In the genomic region with DNA sequence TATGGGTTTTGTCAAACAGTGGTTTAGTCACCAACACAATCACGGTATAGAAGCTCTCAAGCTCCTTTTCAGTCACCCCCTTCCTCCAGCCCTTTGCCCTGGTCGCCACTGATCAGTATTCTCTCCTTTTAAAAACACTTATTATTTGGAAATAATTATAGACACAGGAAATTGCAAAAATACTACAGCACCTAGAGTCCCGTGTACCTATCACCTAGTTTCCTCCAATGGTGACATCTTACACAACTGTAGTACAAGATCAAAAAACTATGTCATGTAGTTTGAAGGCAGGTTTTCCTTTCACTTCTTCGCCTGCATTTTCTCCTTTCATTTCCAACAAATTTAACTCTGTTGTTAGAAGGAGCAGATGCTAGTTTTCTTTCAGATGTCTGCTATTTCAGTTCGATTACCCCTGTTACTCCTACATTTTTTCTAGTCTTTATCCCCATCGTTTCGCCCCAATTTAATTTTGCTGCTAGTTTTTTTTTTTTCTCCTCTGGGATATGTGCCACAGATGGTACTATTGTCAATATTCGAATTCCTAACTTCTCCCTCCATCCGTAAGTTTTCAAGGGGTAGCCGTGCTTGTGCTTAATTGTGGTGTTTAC, we compare ENCODE assay signal across 7 cellular contexts. TPM values are rescaled to one million over a fixed set of nuclear protein-coding genes. Genes with fewer than 3 reads are reported as not detected.
DNase-seq lines count a peak whose midpoint lies in the region; ATAC-seq and TF ChIP-seq lines count a peak whose summit lies in the region.

No MANE protein-coding gene starts in this region.

- no peaks in the 10 kb centered on the region for H3K27me3 Mint-ChIP-seq in H9 (ENCODE audit: low read depth)
- H3K27me3 Mint-ChIP-seq in chondrocyte (ENCODE audit: low read depth), result no peaks in the 10 kb centered on the region

- H3K27me3 ChIP-seq in H9 (ENCODE audit: insufficient read depth, low read length), result no peaks in the 10 kb centered on the region
- no peaks in the 10 kb centered on the region for H3K27me3 ChIP-seq in thyroid gland

- H3K9me3 ChIP-seq in H9 (ENCODE audit: control insufficient read depth, low read depth, low read length), result no peaks in the 10 kb centered on the region
- H3K9me3 ChIP-seq in thyroid gland, result no peaks in the 10 kb centered on the region

- no peak overlapping the region for H2AK5ac ChIP-seq in H9 (ENCODE audit: insufficient read length, low read length)

- DNase-seq in EL, result peak; percentile 24
- DNase-seq in H9, result no peak
- DNase-seq in RPMI7951 (ENCODE audit: low read depth), result peak; percentile 24
- DNase-seq in chondrocyte (ENCODE audit: low spot score), result no peak
- peak; percentile 31 to 42 for DNase-seq in lung microvascular endothelial cell (ENCODE audit: low read depth in 2 of 2)
- no peak for DNase-seq in thyroid gland

- H3K79me2 ChIP-seq in H9 (ENCODE audit: insufficient read depth, low read length), result no peaks in the 10 kb centered on the region

- H2BK20ac ChIP-seq in H9 (ENCODE audit: low read depth, low read length, poor library complexity, severe bottlenecking), result no peak overlapping the region

- H3K4me3 ChIP-seq in thyroid gland (replicated peaks in 1 of 3), result peak overlapping the region; percentile 41 to 97 (median 73)

- H3K9me3 Mint-ChIP-seq in H9, result no peaks in the 10 kb centered on the region
- no peaks in the 10 kb centered on the region for H3K9me3 Mint-ChIP-seq in chondrocyte (ENCODE audit: low read depth)

- H3K9ac ChIP-seq in H9 (ENCODE audit: extremely low read depth, insufficient read length, low read length), result peak overlapping the region; percentile 87

- H3K27ac Mint-ChIP-seq in H9 (peak overlapping the region; percentile 87 to 99 (median 94)), chondrocyte (ENCODE audit: unreplicated experiment) (peak overlapping the region; percentile 92)

- peak overlapping the region; percentile 81 for H4K5ac ChIP-seq in H9 (ENCODE audit: insufficient read length, low read depth, low read length)

- H3K23me2 ChIP-seq in H9 (ENCODE audit: insufficient read length, low read depth, low read length, poor library complexity, severe bottlenecking), result peaks cover 6% of the 10 kb centered on the region

- no peak overlapping the region for H4K91ac ChIP-seq in H9 (ENCODE audit: insufficient read length, low read depth, low read length)

- H3K56ac ChIP-seq in H9 (ENCODE audit: insufficient read length, low read depth, low read length), result no peak overlapping the region

- ATAC-seq in GM19455 (IDR thresholded peaks at IDR 0.05; ENCODE audit: unreplicated experiment), result no peak

- H2BK120ac ChIP-seq in H9 (ENCODE audit: low read depth, low read length, poor library complexity, severe bottlenecking), result no peak overlapping the region

- TF ChIP-seq CTCF in H9 (conservative IDR thresholded peaks at IDR 0.05), result no peak
- no peak for TF ChIP-seq CTCF in chondrocyte (IDR thresholded peaks at IDR 0.05)
- no peak for TF ChIP-seq CTCF in thyroid gland (IDR thresholded peaks at IDR 0.05)

- H3K4me1 ChIP-seq in H9 (ENCODE audit: insufficient read depth, low read length) (no peaks in the 10 kb centered on the region), thyroid gland (peaks cover 0 to 6% of the 10 kb centered on the region in 2 donors)

- H3K27ac ChIP-seq in H9 (ENCODE audit: insufficient read length, low read depth, low read length) (peak overlapping the region; percentile 82), thyroid gland (peak overlapping the region; percentile 95 to 100 (median 98))

- peak overlapping the region; percentile 74; the same call in 1 of the 2 replicates for H3K14ac ChIP-seq in H9 (ENCODE audit: insufficient read depth, low read length)

- H2BK15ac ChIP-seq in H9 (ENCODE audit: low read depth, low read length), result no peak overlapping the region

- peak overlapping the region; percentile 84 for H3K4me2 ChIP-seq in H9 (ENCODE audit: insufficient read depth, insufficient read length, low read length)

- no peak overlapping the region for H2BK5ac ChIP-seq in H9 (ENCODE audit: insufficient read length, low read length)

- no CpG with 5 or more reads among the region's 10 CpGs for WGBS in H9 (ENCODE audit: extremely low coverage, insufficient read length, low lambda C conversion rate)
- WGBS in thyroid gland, 2 donors, result 2 to 4% methylated on average over 10 of the region's 10 CpGs

- peak overlapping the region; percentile 88 for H3K18ac ChIP-seq in H9 (ENCODE audit: insufficient read length, low read depth, low read length)

- no peak for TF ChIP-seq POLR2A in thyroid gland (IDR thresholded peaks at IDR 0.05)

- intact Hi-C loops in thyroid gland (cut with DNase I), result loop anchor here (10.0 kb wide), 1 partner anchor 116 kb away; no protein-coding TSS in a partner anchor

- no peaks in the 10 kb centered on the region for H3K79me1 ChIP-seq in H9 (ENCODE audit: insufficient read depth, low read depth, low read length, poor library complexity, severe bottlenecking)

- H4K8ac ChIP-seq in H9 (replicated peaks; ENCODE audit: insufficient read length, low read depth, low read length), result no peak overlapping the region

- no peak overlapping the region for H2AFZ ChIP-seq in H9 (ENCODE audit: low read length)

- H3K4ac ChIP-seq in H9 (ENCODE audit: low read depth, low read length), result no peak overlapping the region

- H3K4me1 Mint-ChIP-seq in H9 (peaks cover 32 to 38% of the 10 kb centered on the region in 2 experiments), chondrocyte (ENCODE audit: low read depth) (peaks cover 18% of the 10 kb centered on the region)

- H3T11ph ChIP-seq in H9 (ENCODE audit: low read length), result no peak overlapping the region

- H2BK12ac ChIP-seq in H9 (ENCODE audit: insufficient read length, low read depth, low read length), result no peak overlapping the region

- peaks cover 0 to 7% (median 0%) of the 10 kb centered on the region in 3 experiments; a peak in 2 of 7 replicates for H3K36me3 Mint-ChIP-seq in H9 (ENCODE audit: insufficient read depth in 1 of 3, low read depth in 3 of 3)
- no peaks in the 10 kb centered on the region for H3K36me3 Mint-ChIP-seq in chondrocyte (ENCODE audit: low read depth)

- no peak overlapping the region for H3K23ac ChIP-seq in H9 (ENCODE audit: insufficient read length, low read depth, low read length)

- H4K20me1 ChIP-seq in H9 (ENCODE audit: control insufficient read depth, insufficient read depth, insufficient read length), result no peaks in the 10 kb centered on the region

- H3K4me3 Mint-ChIP-seq in H9 (peak overlapping the region; percentile 72 to 83), chondrocyte (ENCODE audit: unreplicated experiment) (peak overlapping the region; percentile 80)

- no peaks in the 10 kb centered on the region for H3K36me3 ChIP-seq in thyroid gland

RNA-seq across cellular contexts. Expression of gene ATG10, which starts 0.6 kb away (rescaled TPM):
- total RNA-seq in H9 (2021) (7.6 and 8.7 TPM in 2 replicates), chondrocyte (6.4 to 11.2 TPM (median 8.5 TPM) in 3 replicates), lung microvascular endothelial cell (3.5 and 5.8 TPM in 2 replicates), thyroid gland (10 to 100 TPM in 3 of 4 donors, 1 to 10 TPM in 1; 8.5 to 15.2 (median 11.6) TPM)
- total RNA-seq in RPMI7951 (2014; rRNA removed; shearing (Covaris generic)), result 11.2 and 12.1 TPM in 2 replicates

Comparison
In these comparisons a context has a peak if more than half of its experiments do, and no peak if none do; other contexts are left out.
1. DNase-seq: peak in EL (single experiment), RPMI7951 (single experiment) and lung microvascular endothelial cell (2 of 2); none in H9 (single experiment), chondrocyte (single experiment) and thyroid gland (0 of 2).